In the genomic region with DNA sequence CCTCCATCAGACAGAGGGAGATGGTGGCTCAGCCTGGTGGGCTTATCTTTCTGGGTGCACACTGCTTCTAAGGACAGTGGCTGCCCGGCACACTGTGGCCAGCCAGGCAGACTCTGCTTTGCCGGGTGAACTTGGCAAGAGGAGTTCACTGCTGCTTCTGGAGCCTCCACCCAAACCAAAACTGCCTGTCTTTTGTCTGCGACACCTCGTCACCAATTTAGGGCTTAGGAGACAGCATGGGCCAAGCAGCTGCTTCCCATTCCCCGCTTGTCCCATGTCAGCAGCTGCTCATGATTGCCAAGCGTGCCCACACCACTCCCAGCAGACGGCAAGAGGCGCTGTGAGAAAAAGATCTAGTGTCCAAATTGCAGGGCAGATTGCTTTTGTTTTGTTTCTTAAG, we compare ENCODE assay signal across 23 cellular contexts. TPM values are rescaled to one million over a fixed set of nuclear protein-coding genes. Genes with fewer than 3 reads are reported as not detected.
DNase-seq lines count a peak whose midpoint lies in the region; ATAC-seq and TF ChIP-seq lines count a peak whose summit lies in the region.
"Had no signal": no experiment of that assay in that cellular context is flagged by ENCODE, and none has a peak within 500 bp of the region (broad histone marks: within the 10 kb centered on the region; RNA-seq: fewer than 3 reads in every experiment).

No MANE protein-coding gene starts in this region.

- peak; percentile 33 for DNase-seq in GM03348 (ENCODE audit: low spot score)
- no peak for DNase-seq in epithelial cell of prostate (ENCODE audit: low read depth, low spot score)
- peak; percentile 74 for DNase-seq in right atrium auricular region (ENCODE audit: low spot score)
- peak in 1 of 2 donors; percentile 59 for DNase-seq in psoas muscle
- DNase-seq in tibial artery = no peak
- DNase-seq in naive thymus-derived CD4-positive, alpha-beta T cell = no peak
- DNase-seq in NCI-H1417 (lab: John Stamatoyannopoulos, UW) = no peak
- DNase-seq: activated CD4-positive, alpha-beta T cell treated with anti-CD3 and anti-CD28 coated beads, Interleukin-2, amount 50 U/mL, for 48 hours; activated T-cell treated with anti-CD3 and anti-CD28 coated beads, Interleukin-2, amount 50 U/mL, for 24 hours; CD4-positive, CD25-positive, alpha-beta regulatory T cell; DMS53; kidney; midbrain; MV-4-11; NCI-H2029 treated with DMSO at 0.1 percent for 48 hours; NCI-H510A; occipital lobe; testis had no signal

- H3K4me1 ChIP-seq in right atrium auricular region = peaks cover 0 to 40% of the 10 kb centered on the region in 2 donors
- H3K4me1 ChIP-seq in psoas muscle = no peaks in the 10 kb centered on the region
- no peaks in the 10 kb centered on the region for H3K4me1 ChIP-seq in tibial artery
- no peaks in the 10 kb centered on the region for H3K4me1 ChIP-seq in naive thymus-derived CD4-positive, alpha-beta T cell (ENCODE audit: control insufficient read depth in 2 of 2, insufficient read depth in 2 of 2, low read length in 2 of 2)
- H3K4me1 ChIP-seq: testis had no signal

- H3K9me3 Mint-ChIP-seq in naive thymus-derived CD4-positive, alpha-beta T cell = peaks cover 0 to 19% (median 6%) of the 10 kb centered on the region in 11 donors

- H3K9me3 ChIP-seq in right atrium auricular region (peaks cover 0 to 10% of the 10 kb centered on the region in 2 donors), psoas muscle (no peaks in the 10 kb centered on the region), tibial artery (peaks cover 0 to 7% (median 4%) of the 10 kb centered on the region in 3 donors)
- no peaks in the 10 kb centered on the region for H3K9me3 ChIP-seq in naive thymus-derived CD4-positive, alpha-beta T cell (ENCODE audit: control insufficient read depth in 2 of 3, low read length in 3 of 3)
- H3K9me3 ChIP-seq: testis had no signal

- POLR2A ChIA-PET in naive thymus-derived CD4-positive, alpha-beta T cell (lab: Charles Lee) = no interaction called here

- H3K27me3 ChIP-seq in right atrium auricular region (no peaks in the 10 kb centered on the region), psoas muscle (ENCODE audit: insufficient read depth in 3 of 3, low read length in 2 of 3) (peaks cover 0 to 5% (median 2%) of the 10 kb centered on the region in 3 donors), tibial artery (peaks cover 0 to 17% of the 10 kb centered on the region in 2 donors)
- H3K27me3 ChIP-seq in naive thymus-derived CD4-positive, alpha-beta T cell (ENCODE audit: control insufficient read depth in 2 of 2, insufficient read depth in 2 of 2, low read length in 2 of 2) = no peaks in the 10 kb centered on the region
- H3K27me3 ChIP-seq: testis had no signal

- peaks cover 0 to 10% (median 7%) of the 10 kb centered on the region in 5 donors for H3K36me3 Mint-ChIP-seq in naive thymus-derived CD4-positive, alpha-beta T cell
- H3K36me3 Mint-ChIP-seq: CD4-positive, CD25-positive, alpha-beta regulatory T cell had no signal

- peak overlapping the region; percentile 77 for H3K27ac ChIP-seq in epithelial cell of prostate
- H3K27ac ChIP-seq in right atrium auricular region = peak overlapping the region; percentile 75 to 95
- H3K27ac ChIP-seq in psoas muscle = no peak overlapping the region
- H3K27ac ChIP-seq in tibial artery = no peak overlapping the region
- H3K27ac ChIP-seq in naive thymus-derived CD4-positive, alpha-beta T cell (ENCODE audit: low read depth, low read length) = no peak overlapping the region
- H3K27ac ChIP-seq: SK-N-MC, testis had no signal

- H3K27ac Mint-ChIP-seq in naive thymus-derived CD4-positive, alpha-beta T cell = no peak overlapping the region
- H3K27ac Mint-ChIP-seq: activated naive CD4-positive, alpha-beta T cell treated with anti-CD3 and anti-CD28 coated beads, Interleukin-2, amount 50 U/mL, for 24 hours; activated T-cell treated with anti-CD3 and anti-CD28 coated beads, Interleukin-2, amount 50 U/mL, for 24 hours; CD4-positive, CD25-positive, alpha-beta regulatory T cell; dendritic cell treated with granulocyte-macrophage colony-stimulating factor and Interleukin-4, amounts not matched to agents 40 ng/mL and 50 ng/mL, for 4 days; IgD-negative memory B cell had no signal

- no peak overlapping the region for H3K4me3 Mint-ChIP-seq in naive thymus-derived CD4-positive, alpha-beta T cell
- H3K4me3 Mint-ChIP-seq: activated naive CD4-positive, alpha-beta T cell treated with anti-CD3 and anti-CD28 coated beads, Interleukin-2, amount 50 U/mL, for 24 hours; activated T-cell treated with anti-CD3 and anti-CD28 coated beads, Interleukin-2, amount 50 U/mL, for 24 hours; CD4-positive, CD25-positive, alpha-beta regulatory T cell; dendritic cell treated with granulocyte-macrophage colony-stimulating factor and Interleukin-4, amounts not matched to agents 40 ng/mL and 50 ng/mL, for 4 days; IgD-negative memory B cell had no signal

- CTCF ChIA-PET in naive thymus-derived CD4-positive, alpha-beta T cell (lab: Charles Lee) = no interaction called here

- H3K36me3 ChIP-seq in right atrium auricular region (no peaks in the 10 kb centered on the region), psoas muscle (ENCODE audit: insufficient read depth in 1 of 2, low read depth in 1 of 2) (no peaks in the 10 kb centered on the region), tibial artery (no peaks in the 10 kb centered on the region)
- H3K36me3 ChIP-seq in naive thymus-derived CD4-positive, alpha-beta T cell (ENCODE audit: control insufficient read depth in 2 of 3, insufficient read depth in 3 of 3, low read length in 3 of 3) = no peaks in the 10 kb centered on the region

- H3K4me3 ChIP-seq in right atrium auricular region (no peak overlapping the region), psoas muscle (no peak overlapping the region), tibial artery (no peak overlapping the region)
- no peak overlapping the region for H3K4me3 ChIP-seq in naive thymus-derived CD4-positive, alpha-beta T cell (ENCODE audit: low read length)
- H3K4me3 ChIP-seq: SK-N-MC, testis had no signal

- intact Hi-C loops in psoas muscle (cut with DNase I) = no loop called here
- intact Hi-C loops in tibial artery (cut with DNase I; ENCODE audit: low total_unique reads) = no loop called here
- intact Hi-C loops in naive thymus-derived CD4-positive, alpha-beta T cell (cut with micrococcal nuclease) = no loop called here

- WGBS in psoas muscle, 3 donors = 35 to 54% (median 38%) methylated on average over 8 of the region's 8 CpGs

- H3K27me3 Mint-ChIP-seq in naive thymus-derived CD4-positive, alpha-beta T cell = peaks cover 25 to 45% (median 34%) of the 10 kb centered on the region in 5 donors

- TF ChIP-seq CTCF in right atrium auricular region (IDR thresholded peaks at IDR 0.05) = peak in 1 of 2 donors; percentile 29
- no peak for TF ChIP-seq CTCF in psoas muscle (IDR thresholded peaks at IDR 0.05)
- TF ChIP-seq CTCF in tibial artery (IDR thresholded peaks at IDR 0.05) = no peak

- H3K4me1 Mint-ChIP-seq in naive thymus-derived CD4-positive, alpha-beta T cell = peaks cover 4 to 14% (median 9%) of the 10 kb centered on the region in 7 donors
- H3K4me1 Mint-ChIP-seq: IgD-negative memory B cell had no signal

- peak in 3 of 4 donors; percentile 43 to 58 (median 57) for ATAC-seq in psoas muscle
- no peak for ATAC-seq in GM18867 (IDR thresholded peaks at IDR 0.05; ENCODE audit: unreplicated experiment)
- no peak for ATAC-seq in naive thymus-derived CD4-positive, alpha-beta T cell

RNA-seq across cellular contexts. Expression of a gene that starts 57.3 kb away (rescaled TPM):
- total RNA-seq in right atrium auricular region (10 to 100 TPM; 15.0 to 15.4 TPM), psoas muscle (10 to 100 TPM; 11.1 to 14.9 (median 13.2) TPM)
- polyA plus RNA-seq in psoas muscle = 10 to 100 TPM; 13.9 to 20.2 (median 17.7) TPM
- 10 to 100 TPM in 1 of 5 experiments, 1 to 10 TPM in 4; 6.0 to 14.1 (median 8.0) TPM for total RNA-seq in naive thymus-derived CD4-positive, alpha-beta T cell
- polyA plus RNA-seq in naive thymus-derived CD4-positive, alpha-beta T cell = 10 to 100 TPM; 10.5 to 26.2 TPM

RNA-seq across cellular contexts. Expression of a gene that starts 57.5 kb away (rescaled TPM):
- total RNA-seq in right atrium auricular region (10 to 100 TPM; 15.7 to 18.3 TPM), psoas muscle (10 to 100 TPM; 15.1 to 19.5 (median 16.8) TPM)
- polyA plus RNA-seq in psoas muscle = 1 to 10 TPM; 5.3 to 8.4 (median 6.2) TPM
- total RNA-seq in naive thymus-derived CD4-positive, alpha-beta T cell = 10 to 100 TPM; 56.3 to 94.8 (median 78.1) TPM
- polyA plus RNA-seq in naive thymus-derived CD4-positive, alpha-beta T cell = 10 to 100 TPM; 50.0 to 54.2 TPM

Comparison
In these comparisons a context has a peak if more than half of its experiments do, and no peak if none do; other contexts are left out.
1. DNase-seq: peak in GM03348 (single experiment) and right atrium auricular region (single experiment); none in epithelial cell of prostate (single experiment), tibial artery (0 of 2), naive thymus-derived CD4-positive, alpha-beta T cell (0 of 9) and NCI-H1417 (0 of 3).
2. H3K27ac ChIP-seq: peak in epithelial cell of prostate (single experiment) and right atrium auricular region (2 of 2); none in psoas muscle (single experiment), tibial artery (0 of 2) and naive thymus-derived CD4-positive, alpha-beta T cell (single experiment).
3. ATAC-seq: peak in psoas muscle (3 of 4); none in GM18867 (single experiment) and naive thymus-derived CD4-positive, alpha-beta T cell (single experiment).